Comparison of ENCODE assay signal across 24 cellular contexts in the genomic region with DNA sequence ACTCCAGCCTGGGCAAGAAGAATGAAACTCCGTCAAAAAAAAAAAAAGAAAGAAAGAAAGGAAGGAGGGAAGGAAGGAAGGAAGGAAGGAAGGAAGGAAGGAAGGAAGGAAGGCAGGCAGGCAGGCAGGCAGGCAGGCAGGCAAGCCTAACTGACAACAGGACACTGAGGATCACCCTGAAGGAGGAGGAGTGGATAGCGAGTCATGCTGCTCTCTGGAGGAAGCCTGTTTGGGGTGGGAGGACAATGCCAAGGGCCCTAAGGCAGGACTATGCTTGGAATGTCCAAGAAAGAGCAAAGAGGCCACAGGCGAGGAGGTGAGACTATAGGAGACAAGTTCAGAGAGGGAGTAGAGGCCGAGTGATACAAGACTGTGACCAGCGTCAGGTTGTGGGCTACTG.
DNase-seq lines count a peak whose midpoint lies in the region; ATAC-seq and TF ChIP-seq lines count a peak whose summit lies in the region.
"Had no signal": no experiment of that assay in that cellular context is flagged by ENCODE, and none has a peak within 500 bp of the region (broad histone marks: within the 10 kb centered on the region; RNA-seq: fewer than 3 reads in every experiment).

No MANE protein-coding gene starts in this region.

- H3F3A ChIP-seq in GM23338 (replicated peaks; ENCODE audit: low read depth) = no peaks in the 10 kb centered on the region

- ATAC-seq in GM23338 (no peak), RWPE2 (ENCODE audit: low read depth) (peak; percentile 46; the same call in 1 of the 3 replicates), HG03342 (IDR thresholded peaks at IDR 0.05; ENCODE audit: unreplicated experiment) (no peak), GM19328 (IDR thresholded peaks at IDR 0.05; ENCODE audit: unreplicated experiment) (no peak), HG03108 (IDR thresholded peaks at IDR 0.05; ENCODE audit: unreplicated experiment) (no peak)
- ATAC-seq: activated CD4-positive, alpha-beta T cell treated with anti-CD3 and anti-CD28 coated beads for 36 hours; stimulated activated effector memory CD8-positive, alpha-beta T cell treated with anti-CD3 and anti-CD28 coated beads, Interleukin-12 subunit alpha, Interleukin-12 subunit beta, amount 100 ng/mL, for 72 hours; T-cell had no signal

- no peak overlapping the region for H3K4me3 ChIP-seq in GM23338
- H3K4me3 ChIP-seq in RWPE2 (ENCODE audit: severe bottlenecking) = no peak overlapping the region
- H3K4me3 ChIP-seq in fibroblast of mammary gland (ENCODE audit: control insufficient read depth, low read depth, low read length) = no peak overlapping the region
- H3K4me3 ChIP-seq: thoracic aorta had no signal

- H3K4me3 Mint-ChIP-seq in GM23338 = no peak overlapping the region
- H3K4me3 Mint-ChIP-seq: activated CD4-positive, alpha-beta T cell treated with anti-CD3 and anti-CD28 coated beads for 36 hours; activated naive CD4-positive, alpha-beta T cell treated with anti-CD3 and anti-CD28 coated beads, Interleukin-2, amount 50 U/mL, for 24 hours; CD4-positive, CD25-positive, alpha-beta regulatory T cell; central memory CD8-positive, alpha-beta T cell; stimulated activated effector memory CD8-positive, alpha-beta T cell treated with anti-CD3 and anti-CD28 coated beads, Interleukin-12 subunit alpha, Interleukin-12 subunit beta, amount 100 ng/mL, for 72 hours; T-cell had no signal

- H3K4me1 ChIP-seq in GM23338 (ENCODE audit: insufficient read depth) (peaks cover 6% of the 10 kb centered on the region), RWPE2 (ENCODE audit: insufficient read depth, poor library complexity, severe bottlenecking) (no peaks in the 10 kb centered on the region)

- peaks cover 4% of the 10 kb centered on the region; the same call in 2 of the 3 replicates for H3K36me3 Mint-ChIP-seq in GM23338 (ENCODE audit: low read depth)
- H3K36me3 Mint-ChIP-seq: activated naive CD4-positive, alpha-beta T cell treated with anti-CD3 and anti-CD28 coated beads, Interleukin-2, amount 50 U/mL, for 24 hours; CD4-positive, CD25-positive, alpha-beta regulatory T cell; stimulated activated effector memory CD8-positive, alpha-beta T cell treated with anti-CD3 and anti-CD28 coated beads, Interleukin-12 subunit alpha, Interleukin-12 subunit beta, amount 100 ng/mL, for 72 hours; T-cell had no signal

- H3K36me3 ChIP-seq in GM23338 (ENCODE audit: insufficient read depth) (no peaks in the 10 kb centered on the region), RWPE2 (ENCODE audit: low read depth) (no peaks in the 10 kb centered on the region)
- H3K36me3 ChIP-seq: thoracic aorta had no signal

- H3K27me3 Mint-ChIP-seq in GM23338 (ENCODE audit: insufficient read depth, low read depth, poor library complexity) = no peaks in the 10 kb centered on the region
- H3K27me3 Mint-ChIP-seq: activated naive CD4-positive, alpha-beta T cell treated with anti-CD3 and anti-CD28 coated beads, Interleukin-2, amount 50 U/mL, for 24 hours; CD4-positive, CD25-positive, alpha-beta regulatory T cell; central memory CD8-positive, alpha-beta T cell had no signal

- 0 out of 2 replicates have a peak overlapping the region, but pooled peaks have one; percentile 56 for H2AFZ ChIP-seq in GM23338

- peaks cover 10% of the 10 kb centered on the region; the same call in 2 of the 3 replicates for H3K9me3 Mint-ChIP-seq in GM23338

- peaks cover 12% of the 10 kb centered on the region for H3K4me1 Mint-ChIP-seq in GM23338
- H3K4me1 Mint-ChIP-seq: activated CD4-positive, alpha-beta T cell treated with anti-CD3 and anti-CD28 coated beads for 36 hours; activated naive CD4-positive, alpha-beta T cell treated with anti-CD3 and anti-CD28 coated beads, Interleukin-2, amount 50 U/mL, for 24 hours; CD4-positive, CD25-positive, alpha-beta regulatory T cell; central memory CD8-positive, alpha-beta T cell; stimulated activated effector memory CD8-positive, alpha-beta T cell treated with anti-CD3 and anti-CD28 coated beads, Interleukin-12 subunit alpha, Interleukin-12 subunit beta, amount 100 ng/mL, for 72 hours; T-cell had no signal

- DNase-seq in AG08396 (ENCODE audit: low spot score) (peak; percentile 23), GM23338 (ENCODE audit: low spot score) (no peak), RWPE2 (ENCODE audit: low spot score) (no peak), fibroblast of mammary gland (ENCODE audit: low read depth) (peak; percentile 19), SHP77 (lab: John Stamatoyannopoulos, UW) (no peak)
- DNase-seq: activated CD4-positive, alpha-beta T cell treated with anti-CD3 and anti-CD28 coated beads for 36 hours; activated T-cell treated with anti-CD3 and anti-CD28 coated beads, Interleukin-2, amount 50 U/mL, for 48 hours; aorta; CD4-positive, CD25-positive, alpha-beta regulatory T cell; DMS 273 treated with DMSO at 0.1 percent for 48 hours; foreskin melanocyte; hippocampal formation; NCI-H1436; NCI-H524 treated with DMSO at 0.1 percent for 48 hours; small intestine; stimulated activated CD4-positive, alpha-beta T cell treated with anti-CD3 and anti-CD28 coated beads, Interleukin-2, amount 100 ng/mL, for 24 hours; T-cell had no signal

- no peaks in the 10 kb centered on the region for H3K79me2 ChIP-seq in GM23338 (replicated peaks; ENCODE audit: insufficient read depth)

- H3K4me2 ChIP-seq in GM23338 = no peak overlapping the region

- H3K9me2 ChIP-seq in GM23338 (ENCODE audit: insufficient read depth) = no peaks in the 10 kb centered on the region

- H3K27ac Mint-ChIP-seq in GM23338 = peak overlapping the region; percentile 27; the same call in 1 of the 2 replicates
- H3K27ac Mint-ChIP-seq: activated CD4-positive, alpha-beta T cell treated with anti-CD3 and anti-CD28 coated beads for 36 hours; activated naive CD4-positive, alpha-beta T cell treated with anti-CD3 and anti-CD28 coated beads, Interleukin-2, amount 50 U/mL, for 24 hours; CD4-positive, CD25-positive, alpha-beta regulatory T cell; stimulated activated effector memory CD8-positive, alpha-beta T cell treated with anti-CD3 and anti-CD28 coated beads, Interleukin-12 subunit alpha, Interleukin-12 subunit beta, amount 100 ng/mL, for 72 hours; T-cell had no signal

- peaks cover 3% of the 10 kb centered on the region for H3K9me3 ChIP-seq in RWPE2 (ENCODE audit: severe bottlenecking)

- no peak overlapping the region for H3K27ac ChIP-seq in GM23338 (ENCODE audit: low read depth)
- H3K27ac ChIP-seq in RWPE2 (ENCODE audit: poor library complexity, severe bottlenecking) = no peak overlapping the region
- H3K27ac ChIP-seq: thoracic aorta had no signal

- no peaks in the 10 kb centered on the region for H4K20me1 ChIP-seq in GM23338 (replicated peaks; ENCODE audit: insufficient read depth)

- no peaks in the 10 kb centered on the region for H3K27me3 ChIP-seq in GM23338 (ENCODE audit: insufficient read depth)
- H3K27me3 ChIP-seq in RWPE2 (ENCODE audit: insufficient read depth, poor library complexity, severe bottlenecking) = no peaks in the 10 kb centered on the region

- TF ChIP-seq CTCF in GM23338 (conservative IDR thresholded peaks at IDR 0.05; ENCODE audit: low read depth in 2 of 2) = no peak
- TF ChIP-seq CTCF in RWPE2 (IDR thresholded peaks at IDR 0.05; ENCODE audit: poor library complexity, severe bottlenecking) = no peak
- TF ChIP-seq CTCF in fibroblast of mammary gland (conservative IDR thresholded peaks at IDR 0.05; ENCODE audit: control insufficient read depth, insufficient read depth, low read depth, low read length) = no peak

TF ChIP-seq in GM23338, 12 proteins besides CTCF, POLR2A, EP300 and RAD21 (continues in another document):
- TF ChIP-seq EZH2 (IDR thresholded peaks at IDR 0.05; ENCODE audit: low read depth, unreplicated experiment) (no peak), POLR2AphosphoS5 (IDR thresholded peaks at IDR 0.05; ENCODE audit: low read depth) (no peak), ZNF114 (CRISPR knock-in tag; IDR thresholded peaks at IDR 0.05) (no peak), NANOG (IDR thresholded peaks at IDR 0.05; ENCODE audit: borderline replicate concordance) (no peak), STAT1 (IDR thresholded peaks at IDR 0.05; ENCODE audit: unreplicated experiment) (no peak), JUNB (IDR thresholded peaks at IDR 0.05; ENCODE audit: unreplicated experiment) (no peak), ZNF331 (CRISPR knock-in tag; IDR thresholded peaks at IDR 0.05; ENCODE audit: low read depth) (no peak), CREB1 (CRISPR knock-in tag; IDR thresholded peaks at IDR 0.05; ENCODE audit: low read depth) (no peak)
- TF ChIP-seq, protein P1, sequence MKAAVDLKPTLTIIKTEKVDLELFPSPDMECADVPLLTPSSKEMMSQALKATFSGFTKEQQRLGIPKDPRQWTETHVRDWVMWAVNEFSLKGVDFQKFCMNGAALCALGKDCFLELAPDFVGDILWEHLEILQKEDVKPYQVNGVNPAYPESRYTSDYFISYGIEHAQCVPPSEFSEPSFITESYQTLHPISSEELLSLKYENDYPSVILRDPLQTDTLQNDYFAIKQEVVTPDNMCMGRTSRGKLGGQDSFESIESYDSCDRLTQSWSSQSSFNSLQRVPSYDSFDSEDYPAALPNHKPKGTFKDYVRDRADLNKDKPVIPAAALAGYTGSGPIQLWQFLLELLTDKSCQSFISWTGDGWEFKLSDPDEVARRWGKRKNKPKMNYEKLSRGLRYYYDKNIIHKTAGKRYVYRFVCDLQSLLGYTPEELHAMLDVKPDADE (IDR thresholded peaks at IDR 0.05) = no peak
- TF ChIP-seq, protein P2, sequence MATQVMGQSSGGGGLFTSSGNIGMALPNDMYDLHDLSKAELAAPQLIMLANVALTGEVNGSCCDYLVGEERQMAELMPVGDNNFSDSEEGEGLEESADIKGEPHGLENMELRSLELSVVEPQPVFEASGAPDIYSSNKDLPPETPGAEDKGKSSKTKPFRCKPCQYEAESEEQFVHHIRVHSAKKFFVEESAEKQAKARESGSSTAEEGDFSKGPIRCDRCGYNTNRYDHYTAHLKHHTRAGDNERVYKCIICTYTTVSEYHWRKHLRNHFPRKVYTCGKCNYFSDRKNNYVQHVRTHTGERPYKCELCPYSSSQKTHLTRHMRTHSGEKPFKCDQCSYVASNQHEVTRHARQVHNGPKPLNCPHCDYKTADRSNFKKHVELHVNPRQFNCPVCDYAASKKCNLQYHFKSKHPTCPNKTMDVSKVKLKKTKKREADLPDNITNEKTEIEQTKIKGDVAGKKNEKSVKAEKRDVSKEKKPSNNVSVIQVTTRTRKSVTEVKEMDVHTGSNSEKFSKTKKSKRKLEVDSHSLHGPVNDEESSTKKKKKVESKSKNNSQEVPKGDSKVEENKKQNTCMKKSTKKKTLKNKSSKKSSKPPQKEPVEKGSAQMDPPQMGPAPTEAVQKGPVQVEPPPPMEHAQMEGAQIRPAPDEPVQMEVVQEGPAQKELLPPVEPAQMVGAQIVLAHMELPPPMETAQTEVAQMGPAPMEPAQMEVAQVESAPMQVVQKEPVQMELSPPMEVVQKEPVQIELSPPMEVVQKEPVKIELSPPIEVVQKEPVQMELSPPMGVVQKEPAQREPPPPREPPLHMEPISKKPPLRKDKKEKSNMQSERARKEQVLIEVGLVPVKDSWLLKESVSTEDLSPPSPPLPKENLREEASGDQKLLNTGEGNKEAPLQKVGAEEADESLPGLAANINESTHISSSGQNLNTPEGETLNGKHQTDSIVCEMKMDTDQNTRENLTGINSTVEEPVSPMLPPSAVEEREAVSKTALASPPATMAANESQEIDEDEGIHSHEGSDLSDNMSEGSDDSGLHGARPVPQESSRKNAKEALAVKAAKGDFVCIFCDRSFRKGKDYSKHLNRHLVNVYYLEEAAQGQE (IDR thresholded peaks at IDR 0.05; ENCODE audit: unreplicated experiment) = no peak

Comparison
In these comparisons a context has a peak if more than half of its experiments do, and no peak if none do; other contexts are left out.
1. DNase-seq: peak in AG08396 (single experiment) and fibroblast of mammary gland (single experiment); none in GM23338 (single experiment), RWPE2 (single experiment) and SHP77 (0 of 2).